In the genomic region with DNA sequence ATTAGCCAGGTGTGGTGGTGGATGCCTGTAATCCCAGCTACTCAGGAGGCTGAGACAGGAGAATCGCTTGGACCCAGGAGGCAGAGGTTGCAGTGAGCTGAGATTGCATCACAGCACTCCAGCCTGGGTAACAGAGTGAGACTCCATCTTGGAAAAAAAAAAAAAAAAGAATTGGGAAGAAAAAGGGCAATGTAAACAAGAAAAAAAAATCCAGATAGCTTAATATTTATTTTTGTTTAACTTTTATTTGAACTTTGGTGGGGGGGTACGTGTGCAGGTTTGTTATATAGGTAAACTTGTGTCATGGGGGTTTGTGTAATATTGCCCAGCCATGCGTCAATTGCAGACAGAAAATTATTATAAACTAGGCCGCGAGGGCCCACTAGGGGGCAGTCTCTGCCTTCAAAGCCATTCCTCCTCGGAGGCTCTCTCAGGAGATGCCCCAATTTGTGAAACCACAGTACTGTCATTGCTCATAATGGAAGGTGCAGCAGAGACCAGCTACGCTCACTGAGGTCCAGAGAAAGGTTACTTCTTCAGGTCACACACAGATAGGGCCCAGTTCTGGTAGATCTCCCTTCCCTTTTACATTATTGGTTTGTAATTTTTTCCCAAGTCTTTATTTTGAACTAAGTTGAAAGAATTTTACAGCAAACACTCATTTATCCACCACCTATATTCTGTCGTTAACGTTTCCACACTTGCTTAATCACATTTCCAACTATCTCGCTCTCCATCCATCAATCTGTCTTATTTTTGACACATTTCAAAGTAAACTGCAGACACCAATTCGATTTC, we compare ENCODE assay signal across 8 cellular contexts.
DNase-seq lines count a peak whose midpoint lies in the region; ATAC-seq, FAIRE-seq and TF ChIP-seq lines count a peak whose summit lies in the region.

No MANE protein-coding gene starts in this region.

- H3K4me1 Mint-ChIP-seq in progenitor cell of endocrine pancreas (ENCODE audit: low read depth), result no peaks in the 10 kb centered on the region

- H3K4me2 ChIP-seq in A549, result no peak overlapping the region

- H3K9me3 ChIP-seq in A549, result no peaks in the 10 kb centered on the region
- H3K9me3 ChIP-seq in SJCRH30 (replicated peaks), result no peaks in the 10 kb centered on the region

- POLR2A ChIA-PET in A549 (lab: Yijun Ruan, JAX), result interaction anchor here (0.6 kb wide), 1 partner anchor 140 kb away, joined by 4 read pairs; no protein-coding TSS in a partner anchor

- no peak for TF ChIP-seq EP300 in A549 (IDR thresholded peaks at IDR 0.05)

- CTCF ChIA-PET in A549 (lab: Yijun Ruan, JAX), result interaction anchor here (0.6 to 11.1 kb wide), 39 partner anchors 8 to 1325 kb away, joined by 3 to 279 read pairs (median 4); no protein-coding TSS in a partner anchor

- ATAC-seq in A549, result peak; percentile 76 to 89; a peak in 5 of 6 replicates

- H3K9me3 Mint-ChIP-seq in progenitor cell of endocrine pancreas (ENCODE audit: low read depth), result no peaks in the 10 kb centered on the region

- no peak overlapping the region for H3K27ac ChIP-seq in A549
- H3K27ac ChIP-seq in SJCRH30, result no peak overlapping the region

- peaks cover 27% of the 10 kb centered on the region for H3K27me3 Mint-ChIP-seq in progenitor cell of endocrine pancreas

- peak; percentile 65 to 69 for DNase-seq in A549 (ENCODE audit: low read depth in 1 of 2, low spot score in 1 of 2)
- peak; percentile 75 for DNase-seq in GM18507 (ENCODE audit: extremely low spot score, insufficient read length, low read depth)
- peak; percentile 46 for DNase-seq in KG1 (lab: John Stamatoyannopoulos, UW)
- peak; percentile 46 to 73 for DNase-seq in SJCRH30
- DNase-seq in activated effector memory CD4-positive, alpha-beta T cell treated with anti-CD3 and anti-CD28 coated beads, Interleukin-2, amount 50 U/mL, for 16 hours, result peak; percentile 91
- peak; percentile 46 for DNase-seq in glomerular visceral epithelial cell (ENCODE audit: extremely low spot score)
- peak; percentile 63 for DNase-seq in progenitor cell of endocrine pancreas (ENCODE audit: low spot score, unreplicated experiment)
- DNase-seq in urothelium cell line (ENCODE audit: low spot score), result peak; percentile 75

- H3K4me1 ChIP-seq in A549, result no peaks in the 10 kb centered on the region
- no peaks in the 10 kb centered on the region for H3K4me1 ChIP-seq in SJCRH30

- H3K4me3 ChIP-seq in A549, result no peak overlapping the region
- H3K4me3 ChIP-seq in SJCRH30, result no peak overlapping the region

- no peak overlapping the region for H3K27ac Mint-ChIP-seq in progenitor cell of endocrine pancreas

- H3K4me3 Mint-ChIP-seq in progenitor cell of endocrine pancreas (ENCODE audit: low read depth), result no peak overlapping the region

- peak; percentile 79 for TF ChIP-seq CTCF in A549 (IDR thresholded peaks at IDR 0.05)
- peak; percentile 86 for TF ChIP-seq CTCF in progenitor cell of endocrine pancreas (IDR thresholded peaks at IDR 0.05; ENCODE audit: unreplicated experiment)

- TF ChIP-seq RAD21 in A549 (conservative IDR thresholded peaks at IDR 0.05 in 1 of 2, IDR thresholded peaks at IDR 0.05 in 1 of 2), result peak; percentile 78 to 89

- 3% methylated on average over 11 of the region's 11 CpGs for WGBS in A549 (ENCODE audit: missing lambda C conversion rate)

- no peaks in the 10 kb centered on the region for H3K27me3 ChIP-seq in SJCRH30

- no peaks in the 10 kb centered on the region for H3K36me3 ChIP-seq in SJCRH30

- no peak for TF ChIP-seq POLR2A in A549 (IDR thresholded peaks at IDR 0.05; ENCODE audit: low read length)

- FAIRE-seq in A549 (lab: Jason Lieb, UNC), result no peak
- peak; percentile 79 for FAIRE-seq in GM18507 (lab: Jason Lieb, UNC)
- FAIRE-seq in urothelium cell line (lab: Jason Lieb, UNC), result no peak

- H3K36me3 Mint-ChIP-seq in progenitor cell of endocrine pancreas (ENCODE audit: insufficient read depth), result no peaks in the 10 kb centered on the region

TF ChIP-seq in A549, 52 proteins besides CTCF, POLR2A, EP300 and RAD21:
- peak; percentile 70 for TF ChIP-seq SMC3 (IDR thresholded peaks at IDR 0.05)
- no peak for TF ChIP-seq ZNF302 (CRISPR knock-in tag; IDR thresholded peaks at IDR 0.05)
